ENCODE assay signal across 26 cellular contexts in genomic region chr15:42020713-42021273, GRCh38. TPM values are rescaled to one million over a fixed set of nuclear protein-coding genes. Genes with fewer than 3 reads are reported as not detected.
"Had no signal": no experiment of that assay in that cellular context is flagged by ENCODE, and none has a peak within 500 bp of the region (broad histone marks: within the 10 kb centered on the region; RNA-seq: fewer than 3 reads in every experiment).

TSS of gene PLA2G4E (minus strand) at chr15:42021042. CDS start at chr15:42021030, 12 bp downstream.

- H3K27ac Mint-ChIP-seq: activated CD8-positive, alpha-beta T cell treated with anti-CD3 and anti-CD28 coated beads for 36 hours; activated naive CD8-positive, alpha-beta T cell had no signal

- H3K4me3 Mint-ChIP-seq: activated CD8-positive, alpha-beta T cell treated with anti-CD3 and anti-CD28 coated beads for 36 hours; activated naive CD8-positive, alpha-beta T cell had no signal

- H3K27ac ChIP-seq: colonic mucosa, heart left ventricle, lower lobe of right lung, sigmoid colon, VCaP had no signal

- H3K4me1 ChIP-seq: colonic mucosa, lower lobe of right lung, sigmoid colon had no signal

- H3K27me3 Mint-ChIP-seq: activated CD8-positive, alpha-beta T cell treated with anti-CD3 and anti-CD28 coated beads for 36 hours; activated naive CD8-positive, alpha-beta T cell had no signal

- DNase-seq: activated CD4-positive, alpha-beta T cell treated with anti-CD3 and anti-CD28 coated beads for 4 hours; activated CD8-positive, alpha-beta T cell treated with anti-CD3 and anti-CD28 coated beads for 36 hours; activated effector memory CD4-positive, alpha-beta T cell treated with anti-CD3 and anti-CD28 coated beads, Interleukin-2, amount 50 U/mL, for 16 hours; activated T-cell treated with anti-CD3 and anti-CD28 coated beads, Interleukin-2, amount 50 U/mL, for 48 hours; amniotic stem cell; central memory CD4-positive, alpha-beta T cell; colonic mucosa; gastrocnemius medialis; heart left ventricle; left cardiac atrium; lower lobe of right lung; midbrain; sigmoid colon; stimulated activated CD4-positive, alpha-beta T cell treated with anti-CD3 and anti-CD28 coated beads, Interleukin-15, amount 100 ng/mL, for 24 hours; stimulated activated CD4-positive, alpha-beta T cell treated with anti-CD3 and anti-CD28 coated beads, Interleukin-4, amount 100 ng/mL, for 1 hour; stimulated activated naive CD4-positive, alpha-beta T cell treated with Interleukin-2 at 50 U/mL for 16 hours; substantia nigra; T-helper 1 cell had no signal

- H3K36me3 Mint-ChIP-seq: activated naive CD8-positive, alpha-beta T cell had no signal

- FAIRE-seq: endometrium had no signal

- ATAC-seq: activated CD8-positive, alpha-beta T cell treated with anti-CD3 and anti-CD28 coated beads for 36 hours; gastrocnemius medialis; heart left ventricle; left cardiac atrium; lower lobe of right lung; SK-N-SH treated with all-trans-retinoic acid at 6 μM for 48 hours had no signal

- H3K36me3 ChIP-seq: colonic mucosa, gastrocnemius medialis, heart left ventricle, lower lobe of right lung, sigmoid colon had no signal

- H3K9me3 Mint-ChIP-seq: activated CD8-positive, alpha-beta T cell treated with anti-CD3 and anti-CD28 coated beads for 36 hours had no signal

- H3K9me3 ChIP-seq: colonic mucosa, gastrocnemius medialis, heart left ventricle, lower lobe of right lung, sigmoid colon had no signal

- H3K27me3 ChIP-seq: colonic mucosa, gastrocnemius medialis, heart left ventricle, sigmoid colon had no signal

- H3K4me3 ChIP-seq: colonic mucosa, gastrocnemius medialis, heart left ventricle, lower lobe of right lung, sigmoid colon had no signal

RNA-seq across cellular contexts. Expression of gene PLA2G4E, which starts in this region (rescaled TPM):
- total RNA-seq: activated CD8-positive, alpha-beta T cell treated with anti-CD3 and anti-CD28 coated beads for 36 hours; gastrocnemius medialis; myocyte; osteocyte; pulmonary artery endothelial cell; sigmoid colon had no signal
- polyA plus RNA-seq: neural cell had no signal
